ENCODE assay signal across 34 cellular contexts in genomic region chr3:88044411-88044810, GRCh38.
"Had no signal": no experiment of that assay in that cellular context is flagged by ENCODE, and none has a peak within 500 bp of the region (broad histone marks: within the 10 kb centered on the region; RNA-seq: fewer than 3 reads in every experiment).

No MANE protein-coding gene starts in this region.

- H3K27me3 Mint-ChIP-seq: activated CD4-positive, alpha-beta T cell treated with anti-CD3 and anti-CD28 coated beads, Interleukin-2, amount 10 ng/mL, durations not matched to agents 7 days and 5 days; naive B cell; stimulated activated memory B cell treated with anti-CD40 and anti-IgM and Interleukin-4, amounts not matched to agents 10 μg/mL and 1 μg/mL and 100 μg/mL, for 72 hours had no signal

- H2AFZ ChIP-seq: parathyroid adenoma had no signal

- H3K4me3 ChIP-seq: cardiac muscle cell, colonic mucosa, dorsolateral prefrontal cortex, gastroesophageal sphincter, psoas muscle, right atrium auricular region, smooth muscle cell, suprapubic skin, tibial nerve had no signal

- H3K36me3 ChIP-seq: cardiac muscle cell, colonic mucosa, gastroesophageal sphincter, right atrium auricular region, suprapubic skin, tibial nerve had no signal

- H3K27me3 ChIP-seq: cardiac muscle cell, colonic mucosa, dorsolateral prefrontal cortex, gastroesophageal sphincter, right atrium auricular region, suprapubic skin, tibial nerve had no signal

- H3K4me1 Mint-ChIP-seq: brain; immature natural killer cell; neural crest cell; stimulated activated memory B cell treated with anti-CD40 and anti-IgM and Interleukin-4, amounts not matched to agents 10 μg/mL and 1 μg/mL and 100 μg/mL, for 72 hours; WTC11 had no signal

- ATAC-seq: activated naive CD4-positive, alpha-beta T cell treated with anti-CD3 and anti-CD28 coated beads, Interleukin-2, amount 50 U/mL, for 72 hours; gastroesophageal sphincter; left colon; psoas muscle; stimulated activated memory B cell treated with anti-CD40 and anti-IgM and Interleukin-4, amounts not matched to agents 10 μg/mL and 1 μg/mL and 100 μg/mL, for 72 hours; WTC11 had no signal

- H3K79me2 ChIP-seq: parathyroid adenoma had no signal

- H3K4me1 ChIP-seq: colonic mucosa, gastroesophageal sphincter, parathyroid adenoma, psoas muscle, right atrium auricular region, suprapubic skin, tibial nerve had no signal

- H3K9ac ChIP-seq: parathyroid adenoma had no signal

- H3K27ac Mint-ChIP-seq: activated CD4-positive, alpha-beta T cell treated with anti-CD3 and anti-CD28 coated beads, Interleukin-2, amount 10 ng/mL, durations not matched to agents 7 days and 5 days; activated naive CD4-positive, alpha-beta T cell treated with anti-CD3 and anti-CD28 coated beads, Interleukin-2, amount 50 U/mL, for 72 hours; brain; immature natural killer cell; stimulated activated memory B cell treated with anti-CD40 and anti-IgM and Interleukin-4, amounts not matched to agents 10 μg/mL and 1 μg/mL and 100 μg/mL, for 72 hours; WTC11 had no signal

- H3K9me3 Mint-ChIP-seq: brain; immature natural killer cell; naive B cell; neural crest cell; stimulated activated memory B cell treated with anti-CD40 and anti-IgM and Interleukin-4, amounts not matched to agents 10 μg/mL and 1 μg/mL and 100 μg/mL, for 72 hours had no signal

- H3K4me3 Mint-ChIP-seq: activated CD4-positive, alpha-beta T cell treated with anti-CD3 and anti-CD28 coated beads, Interleukin-2, amount 10 ng/mL, durations not matched to agents 7 days and 5 days; brain; immature natural killer cell; naive B cell; neural crest cell; stimulated activated memory B cell treated with anti-CD40 and anti-IgM and Interleukin-4, amounts not matched to agents 10 μg/mL and 1 μg/mL and 100 μg/mL, for 72 hours; WTC11 had no signal

- H3K36me3 Mint-ChIP-seq: activated naive CD4-positive, alpha-beta T cell treated with anti-CD3 and anti-CD28 coated beads, Interleukin-2, amount 50 U/mL, for 72 hours; brain; immature natural killer cell; naive B cell; stimulated activated memory B cell treated with anti-CD40 and anti-IgM and Interleukin-4, amounts not matched to agents 10 μg/mL and 1 μg/mL and 100 μg/mL, for 72 hours; WTC11 had no signal

- H3K27ac ChIP-seq: cardiac muscle cell, colonic mucosa, dorsolateral prefrontal cortex, gastroesophageal sphincter, parathyroid adenoma, psoas muscle, right atrium auricular region, suprapubic skin, tibial nerve had no signal

- DNase-seq: activated CD4-positive, alpha-beta T cell treated with anti-CD3 and anti-CD28 coated beads for 1 hour; activated CD4-positive, alpha-beta T cell treated with anti-CD3 and anti-CD28 coated beads, Interleukin-2, amount 10 ng/mL, durations not matched to agents 7 days and 5 days; activated CD8-positive, alpha-beta memory T cell treated with anti-CD3 and anti-CD28 coated beads for 24 hours; activated effector memory CD4-positive, alpha-beta T cell treated with anti-CD3 and anti-CD28 coated beads, Interleukin-2, amount 50 U/mL, for 16 hours; aorta; cerebellar nuclear complex; colonic mucosa; dorsolateral prefrontal cortex; effector memory CD4-positive, alpha-beta T cell; erythroblast; hypothalamus; immature natural killer cell; kidney; left colon; mammary epithelial cell; naive B cell; nucleus accumbens; psoas muscle; stimulated activated CD4-positive, alpha-beta T cell treated with anti-CD3 and anti-CD28 coated beads, Interleukin-1b, Interleukin-23, amount 100 ng/mL, for 48 hours; stimulated activated CD4-positive, alpha-beta T cell treated with anti-CD3 and anti-CD28 coated beads, Interleukin-4, amount 100 ng/mL, for 4 hours; stimulated activated CD8-positive, alpha-beta memory T cell treated with anti-CD3 and anti-CD28 coated beads, Interleukin-4, amount 100 ng/mL, for 48 hours; T-helper 9 cell had no signal

- H3K4me2 ChIP-seq: smooth muscle cell had no signal

- H3K9me3 ChIP-seq: colonic mucosa, gastroesophageal sphincter, psoas muscle, right atrium auricular region, suprapubic skin, tibial nerve had no signal
